ENCODE assay signal across 9 cellular contexts in the genomic region with DNA sequence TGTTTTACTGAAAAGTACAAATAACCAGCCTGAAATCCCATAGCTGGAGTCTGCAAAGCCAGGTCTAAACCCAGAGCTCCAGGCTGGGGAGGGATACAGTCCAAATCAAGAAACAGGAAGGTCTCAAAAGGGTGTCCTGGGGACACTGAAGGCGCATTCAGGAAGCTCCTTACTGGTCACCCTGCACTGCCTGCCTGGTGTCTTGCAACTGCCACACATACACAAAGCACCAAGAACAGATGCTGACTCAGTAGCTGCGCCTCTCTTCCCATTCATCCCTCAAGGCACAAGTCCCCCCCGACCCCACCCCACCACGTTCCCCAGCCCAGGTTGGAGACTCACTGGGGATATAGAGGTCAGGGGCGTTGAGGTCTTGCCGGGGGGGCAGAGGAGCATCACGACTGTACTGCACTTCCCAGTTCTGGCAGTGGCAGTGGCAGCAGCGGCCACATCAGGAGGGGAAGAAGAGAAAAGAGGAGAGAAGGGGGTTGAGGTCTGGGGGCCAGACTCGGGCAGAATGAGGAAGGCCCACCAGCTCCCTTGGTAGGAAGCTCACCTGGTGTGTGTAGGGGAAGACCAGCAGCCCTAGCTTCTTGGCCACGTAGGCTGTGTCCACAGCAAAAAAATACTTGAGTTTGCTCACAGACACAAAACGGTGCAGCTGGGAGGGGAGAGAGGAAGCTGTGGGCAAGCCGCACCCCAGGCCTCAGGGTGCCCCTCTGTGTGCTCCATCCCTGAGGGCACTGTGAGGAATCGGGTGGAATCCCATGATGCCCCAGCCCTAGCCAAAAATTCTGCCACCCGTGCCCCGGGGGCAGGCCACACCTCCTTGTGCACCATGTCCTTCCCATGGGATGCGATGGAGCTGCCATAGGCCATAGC. TPM values are rescaled to one million over a fixed set of nuclear protein-coding genes. Genes with fewer than 3 reads are reported as not detected.
DNase-seq lines count a peak whose midpoint lies in the region; ATAC-seq and TF ChIP-seq lines count a peak whose summit lies in the region.
"Had no signal": no experiment of that assay in that cellular context is flagged by ENCODE, and none has a peak within 500 bp of the region (broad histone marks: within the 10 kb centered on the region; RNA-seq: fewer than 3 reads in every experiment).

No MANE protein-coding gene starts in this region.

- no peak overlapping the region for H3K4me3 ChIP-seq in CD8-positive, alpha-beta T cell (ENCODE audit: low read depth, low read length)
- H3K4me3 ChIP-seq in NT2/D1 (ENCODE audit: insufficient read length, low read depth): peak overlapping the region; percentile 90

- peaks cover 1% of the 10 kb centered on the region for H3K27me3 Mint-ChIP-seq in CD8-positive, alpha-beta T cell (ENCODE audit: low read depth)
- peaks cover 3 to 5% of the 10 kb centered on the region in 2 donors for H3K27me3 Mint-ChIP-seq in effector memory CD8-positive, alpha-beta T cell
- peaks cover 5% of the 10 kb centered on the region for H3K27me3 Mint-ChIP-seq in osteocyte (ENCODE audit: unreplicated experiment)

- TF ChIP-seq CTCF in CD8-positive, alpha-beta T cell (IDR thresholded peaks at IDR 0.05): no peak
- no peak for TF ChIP-seq CTCF in osteocyte (IDR thresholded peaks at IDR 0.05)

- H3K36me3 ChIP-seq in CD8-positive, alpha-beta T cell (ENCODE audit: insufficient read depth, low read length): no peaks in the 10 kb centered on the region
- peaks cover 43% of the 10 kb centered on the region for H3K36me3 ChIP-seq in NT2/D1 (ENCODE audit: insufficient read depth, insufficient read length, low read length)

- peak overlapping the region; percentile 69 for H3K27ac Mint-ChIP-seq in CD8-positive, alpha-beta T cell
- H3K27ac Mint-ChIP-seq in effector memory CD8-positive, alpha-beta T cell: peak overlapping the region in 1 of 2 donors; percentile 89
- H3K27ac Mint-ChIP-seq in osteocyte (ENCODE audit: unreplicated experiment): peak overlapping the region; percentile 99

- H3K9ac ChIP-seq in NT2/D1 (ENCODE audit: insufficient read length, low read depth): peak overlapping the region; percentile 95

- intact Hi-C loops in CD8-positive, alpha-beta T cell (cut with DNase I, micrococcal nuclease): loop anchor here in 1 of 2 experiments (10.0 kb wide), 1 partner anchor 213 kb away; a partner anchor contains a TSS

- no peak for ATAC-seq in CD8-positive, alpha-beta T cell
- ATAC-seq in effector memory CD8-positive, alpha-beta T cell (replicated peaks): no peak
- ATAC-seq in HG02938 (IDR thresholded peaks at IDR 0.05; ENCODE audit: unreplicated experiment) (no peak), GM19035 (IDR thresholded peaks at IDR 0.05; ENCODE audit: unreplicated experiment) (no peak)

- H3K27ac ChIP-seq in CD8-positive, alpha-beta T cell (ENCODE audit: low read depth, low read length): no peak overlapping the region

- CTCF ChIA-PET in CD8-positive, alpha-beta T cell (lab: Charles Lee): interaction anchor here (1.0 to 6.0 kb wide), 5 partner anchors 25 to 101 kb away, joined by 4 to 34 read pairs (median 7); no protein-coding TSS in a partner anchor

- H3K9me3 Mint-ChIP-seq in CD8-positive, alpha-beta T cell: no peaks in the 10 kb centered on the region
- H3K9me3 Mint-ChIP-seq in effector memory CD8-positive, alpha-beta T cell: no peaks in the 10 kb centered on the region
- H3K9me3 Mint-ChIP-seq in osteocyte (ENCODE audit: unreplicated experiment): no peaks in the 10 kb centered on the region

- no peak for DNase-seq in CD8-positive, alpha-beta T cell
- DNase-seq in NT2/D1 (ENCODE audit: low read depth, low spot score) (no peak), osteocyte (ENCODE audit: extremely low spot score, unreplicated experiment) (no peak), putamen (ENCODE audit: low spot score) (no peak), NCI-H1417 treated with DMSO at 0.1 percent for 48 hours (lab: John Stamatoyannopoulos, UW) (no peak)
- no peak for DNase-seq in effector memory CD8-positive, alpha-beta T cell
- DNase-seq: NCI-H82 had no signal

- H3K4me3 Mint-ChIP-seq in CD8-positive, alpha-beta T cell: peak overlapping the region; percentile 82
- peak overlapping the region; percentile 87 to 89 for H3K4me3 Mint-ChIP-seq in effector memory CD8-positive, alpha-beta T cell
- peak overlapping the region; percentile 94 for H3K4me3 Mint-ChIP-seq in osteocyte (ENCODE audit: unreplicated experiment)

- peaks cover 45% of the 10 kb centered on the region for H3K4me1 Mint-ChIP-seq in CD8-positive, alpha-beta T cell (ENCODE audit: low read depth)
- peaks cover 36 to 40% of the 10 kb centered on the region in 2 donors for H3K4me1 Mint-ChIP-seq in effector memory CD8-positive, alpha-beta T cell (ENCODE audit: low read depth in 2 of 2)
- H3K4me1 Mint-ChIP-seq in osteocyte (ENCODE audit: unreplicated experiment): peaks cover 39% of the 10 kb centered on the region

- peaks cover 33% of the 10 kb centered on the region for H3K4me1 ChIP-seq in CD8-positive, alpha-beta T cell (ENCODE audit: insufficient read depth, low read length)
- H3K4me1 ChIP-seq in NT2/D1 (ENCODE audit: insufficient read depth, insufficient read length): peaks cover 29% of the 10 kb centered on the region

- POLR2A ChIA-PET in CD8-positive, alpha-beta T cell (lab: Charles Lee): interaction anchor here (1.9 to 4.0 kb wide), 2 partner anchors 25 to 65 kb away, joined by 4 to 22 read pairs; no protein-coding TSS in a partner anchor

- H3K27me3 ChIP-seq in CD8-positive, alpha-beta T cell (ENCODE audit: insufficient read depth, low read length): peaks cover 9% of the 10 kb centered on the region
- peaks cover 29% of the 10 kb centered on the region for H3K27me3 ChIP-seq in NT2/D1 (ENCODE audit: insufficient read depth, insufficient read length)

- H3K9me3 ChIP-seq in CD8-positive, alpha-beta T cell (ENCODE audit: low read length): no peaks in the 10 kb centered on the region
- H3K9me3 ChIP-seq in NT2/D1 (ENCODE audit: insufficient read depth, low read length): no peaks in the 10 kb centered on the region

- no peaks in the 10 kb centered on the region for H3K36me3 Mint-ChIP-seq in CD8-positive, alpha-beta T cell
- H3K36me3 Mint-ChIP-seq in effector memory CD8-positive, alpha-beta T cell (ENCODE audit: insufficient read depth): peaks cover 36% of the 10 kb centered on the region
- no peaks in the 10 kb centered on the region for H3K36me3 Mint-ChIP-seq in osteocyte (ENCODE audit: unreplicated experiment)

RNA-seq across cellular contexts. Expression of a gene that starts 1.4 kb away (rescaled TPM):
- 10 to 100 TPM; 16.8 to 17.1 TPM for total RNA-seq in CD8-positive, alpha-beta T cell
- 140 and 146 TPM in 2 replicates for total RNA-seq in osteocyte

RNA-seq across cellular contexts. Expression of a gene that starts 4.2 kb away (rescaled TPM):
- total RNA-seq in CD8-positive, alpha-beta T cell: under 1 TPM; 0.19 to 0.31 TPM
- total RNA-seq in osteocyte: 0.46 and 0.55 TPM in 2 replicates

RNA-seq across cellular contexts. Expression of a gene that starts 9.5 kb away (rescaled TPM):
- 1 to 10 TPM; 4.9 to 5.7 TPM for total RNA-seq in CD8-positive, alpha-beta T cell
- 3.8 and 5.0 TPM in 2 replicates for total RNA-seq in osteocyte

RNA-seq across cellular contexts. Expression of a gene that starts 19.1 kb away (rescaled TPM):
- total RNA-seq in CD8-positive, alpha-beta T cell: 10 to 100 TPM; 34.4 to 36.3 TPM
- total RNA-seq in osteocyte: 149 and 150 TPM in 2 replicates

RNA-seq across cellular contexts. Expression of a gene that starts 29.3 kb away (rescaled TPM):
- total RNA-seq in CD8-positive, alpha-beta T cell: 10 to 100 TPM; 39.3 to 41.1 TPM
- total RNA-seq in osteocyte: 68.7 and 70.9 TPM in 2 replicates
